11 cellular contexts compared by ENCODE assay signal in the genomic region with DNA sequence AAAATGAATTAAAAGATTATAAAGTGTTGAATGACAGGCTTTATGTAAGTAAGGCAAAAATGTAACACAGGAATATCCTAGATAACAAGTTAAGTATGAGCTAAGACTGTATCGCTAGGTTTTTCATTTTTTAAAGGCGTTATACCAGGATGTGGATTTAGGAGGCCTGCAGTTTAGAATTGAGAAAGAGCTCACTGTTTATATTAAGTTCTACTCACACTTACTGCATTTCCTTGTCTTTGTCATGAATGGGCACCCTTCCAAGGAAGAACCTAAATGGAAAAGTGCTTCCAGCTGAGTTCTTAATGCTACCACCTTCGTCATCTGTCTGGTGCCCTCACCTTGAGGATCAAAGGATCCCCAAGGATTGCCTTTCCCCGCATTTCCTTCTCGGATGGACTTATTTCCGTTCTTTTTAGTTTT.
DNase-seq lines count a peak whose midpoint lies in the region; ATAC-seq and TF ChIP-seq lines count a peak whose summit lies in the region.
"Had no signal": no experiment of that assay in that cellular context is flagged by ENCODE, and none has a peak within 500 bp of the region (broad histone marks: within the 10 kb centered on the region; RNA-seq: fewer than 3 reads in every experiment).

No MANE protein-coding gene starts in this region.

- H3K4me1 Mint-ChIP-seq in WTC11: peaks cover 75% of the 10 kb centered on the region

- H3K36me3 Mint-ChIP-seq in WTC11: peaks cover 7% of the 10 kb centered on the region; the same call in 1 of the 2 replicates

- ATAC-seq in WTC11 (peak; percentile 31), gastroesophageal sphincter (no peak)

- DNase-seq in NCI-H2171 treated with DMSO at 0.1 percent for 48 hours (lab: John Stamatoyannopoulos, UW) (peak; percentile 29), NCI-H2171 (lab: John Stamatoyannopoulos, UW) (no peak), WTC11 (ENCODE audit: low spot score) (no peak), smooth muscle cell of the brain vasculature (ENCODE audit: low read depth, low spot score) (peak; percentile 62), T-helper 1 cell (no peak), NCI-H510A treated with DMSO at 0.1 percent for 48 hours (lab: John Stamatoyannopoulos, UW) (no peak)
- DNase-seq in activated naive CD4-positive, alpha-beta T cell treated with Interleukin-2 at 50 U/mL for 16 hours: no peak
- DNase-seq: activated CD8-positive, alpha-beta memory T cell treated with anti-CD3 and anti-CD28 coated beads, Interleukin-2, amount 50 U/mL, for 4 hours; NCI-H1694 had no signal

- POLR2A ChIA-PET in WTC11 (lab: Charles Lee): interaction anchor here (1.6 to 4.6 kb wide), 2 partner anchors 76 to 148 kb away, joined by 5 to 25 read pairs; partner anchors contain the start of gene SOX4

- no peaks in the 10 kb centered on the region for H3K27me3 Mint-ChIP-seq in WTC11 (ENCODE audit: low read depth)

- CTCF ChIA-PET in WTC11 (lab: Charles Lee): interaction anchor here (1.3 to 2.0 kb wide), 2 partner anchors 30 to 194 kb away, joined by 6 to 8 read pairs; no protein-coding TSS in a partner anchor

- TF ChIP-seq EP300 in gastroesophageal sphincter (IDR thresholded peaks at IDR 0.05): no peak

- no peak overlapping the region for H3K4me3 ChIP-seq in gastroesophageal sphincter
- H3K4me3 ChIP-seq: vagina had no signal

- H3K9me3 Mint-ChIP-seq in WTC11: 0 out of 2 replicates have a peak, but pooled peaks cover 3% of the 10 kb centered on the region

- peak overlapping the region; percentile 52 to 67 (median 59) for H3K27ac ChIP-seq in gastroesophageal sphincter

- no peaks in the 10 kb centered on the region for H3K36me3 ChIP-seq in gastroesophageal sphincter
- H3K36me3 ChIP-seq: vagina had no signal

- peak overlapping the region; percentile 97 for H3K27ac Mint-ChIP-seq in WTC11

- TF ChIP-seq CTCF in WTC11 (IDR thresholded peaks at IDR 0.05) (no peak), gastroesophageal sphincter (IDR thresholded peaks at IDR 0.05) (no peak)

- H3K4me1 ChIP-seq in gastroesophageal sphincter: peaks cover 7 to 56% (median 11%) of the 10 kb centered on the region in 3 donors

- TF ChIP-seq POLR2A in gastroesophageal sphincter (IDR thresholded peaks at IDR 0.05): no peak

- H3K9me3 ChIP-seq in gastroesophageal sphincter: no peaks in the 10 kb centered on the region
- H3K9me3 ChIP-seq: vagina had no signal

- WGBS in gastroesophageal sphincter (ENCODE audit: low coverage in 1 of 2), 2 donors: 34 to 42% methylated on average over 6 of the region's 6 CpGs

- peak overlapping the region; percentile 61 for H3K4me3 Mint-ChIP-seq in WTC11

- no peaks in the 10 kb centered on the region for H3K27me3 ChIP-seq in gastroesophageal sphincter
- H3K27me3 ChIP-seq: vagina had no signal

TF ChIP-seq in WTC11, 78 proteins besides CTCF, POLR2A, EP300 and RAD21 (continues in another document):
- TF ChIP-seq, protein P1, sequence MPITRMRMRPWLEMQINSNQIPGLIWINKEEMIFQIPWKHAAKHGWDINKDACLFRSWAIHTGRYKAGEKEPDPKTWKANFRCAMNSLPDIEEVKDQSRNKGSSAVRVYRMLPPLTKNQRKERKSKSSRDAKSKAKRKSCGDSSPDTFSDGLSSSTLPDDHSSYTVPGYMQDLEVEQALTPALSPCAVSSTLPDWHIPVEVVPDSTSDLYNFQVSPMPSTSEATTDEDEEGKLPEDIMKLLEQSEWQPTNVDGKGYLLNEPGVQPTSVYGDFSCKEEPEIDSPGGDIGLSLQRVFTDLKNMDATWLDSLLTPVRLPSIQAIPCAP (CRISPR knock-in tag; IDR thresholded peaks at IDR 0.05): no peak
- TF ChIP-seq ERG (CRISPR knock-in tag; IDR thresholded peaks at IDR 0.05): no peak
- TF ChIP-seq PRRX2 (CRISPR knock-in tag; IDR thresholded peaks at IDR 0.05): no peak
- TF ChIP-seq ZNF281 (CRISPR knock-in tag; IDR thresholded peaks at IDR 0.05): no peak
- TF ChIP-seq, protein P2, sequence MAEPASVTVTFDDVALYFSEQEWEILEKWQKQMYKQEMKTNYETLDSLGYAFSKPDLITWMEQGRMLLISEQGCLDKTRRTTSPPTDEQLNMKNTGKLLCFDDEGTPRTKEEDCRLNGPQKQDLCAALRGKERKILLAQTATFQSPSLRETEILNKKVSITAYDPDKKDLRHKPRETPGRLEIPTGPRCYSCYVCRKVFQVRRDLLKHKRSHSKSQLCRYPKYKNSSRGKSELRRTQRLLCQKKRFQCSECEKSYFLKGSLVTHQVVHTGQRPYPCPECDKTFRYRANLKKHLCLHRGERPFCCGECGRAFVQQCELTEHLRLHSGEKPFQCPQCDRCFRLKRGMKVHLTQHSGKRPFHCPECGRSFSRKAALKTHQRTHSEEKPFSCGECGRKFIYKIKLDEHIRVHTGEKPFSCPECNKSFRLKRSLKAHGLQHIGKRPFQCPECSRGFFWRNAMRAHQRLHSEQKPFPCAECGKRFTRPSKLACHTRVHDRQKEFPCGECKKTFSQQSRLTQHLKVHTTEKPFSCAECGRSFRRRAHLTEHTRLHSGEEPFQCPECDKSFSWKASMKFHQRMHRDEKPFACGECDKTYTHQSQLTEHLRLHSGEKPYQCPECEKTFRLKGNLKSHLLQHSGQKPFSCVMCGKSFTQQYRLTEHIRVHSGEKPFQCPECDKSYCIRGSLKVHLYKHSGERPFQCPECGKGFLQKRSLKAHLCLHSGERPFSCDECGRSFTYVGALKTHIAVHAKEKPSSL (CRISPR knock-in tag; conservative IDR thresholded peaks at IDR 0.05): no peak
- TF ChIP-seq ZNF423 (CRISPR knock-in tag; IDR thresholded peaks at IDR 0.05): peak; percentile 70
- TF ChIP-seq, protein P3, sequence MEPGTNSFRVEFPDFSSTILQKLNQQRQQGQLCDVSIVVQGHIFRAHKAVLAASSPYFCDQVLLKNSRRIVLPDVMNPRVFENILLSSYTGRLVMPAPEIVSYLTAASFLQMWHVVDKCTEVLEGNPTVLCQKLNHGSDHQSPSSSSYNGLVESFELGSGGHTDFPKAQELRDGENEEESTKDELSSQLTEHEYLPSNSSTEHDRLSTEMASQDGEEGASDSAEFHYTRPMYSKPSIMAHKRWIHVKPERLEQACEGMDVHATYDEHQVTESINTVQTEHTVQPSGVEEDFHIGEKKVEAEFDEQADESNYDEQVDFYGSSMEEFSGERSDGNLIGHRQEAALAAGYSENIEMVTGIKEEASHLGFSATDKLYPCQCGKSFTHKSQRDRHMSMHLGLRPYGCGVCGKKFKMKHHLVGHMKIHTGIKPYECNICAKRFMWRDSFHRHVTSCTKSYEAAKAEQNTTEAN (CRISPR knock-in tag; IDR thresholded peaks at IDR 0.05): peak; percentile 54; the same call in 1 of the 2 replicates
- TF ChIP-seq CBFB (CRISPR knock-in tag; IDR thresholded peaks at IDR 0.05; ENCODE audit: low read depth): no peak
- TF ChIP-seq SMAD3 (CRISPR knock-in tag; IDR thresholded peaks at IDR 0.05; ENCODE audit: borderline replicate concordance): no peak
- no peak for TF ChIP-seq ATF6 (CRISPR knock-in tag; IDR thresholded peaks at IDR 0.05)

Comparison
In these comparisons a context has a peak if more than half of its experiments do, and no peak if none do; other contexts are left out.
1. DNase-seq: peak in NCI-H2171 treated with DMSO at 0.1 percent for 48 hours (single experiment) and smooth muscle cell of the brain vasculature (single experiment); none in NCI-H2171 (single experiment), WTC11 (single experiment), activated naive CD4-positive, alpha-beta T cell treated with Interleukin-2 at 50 U/mL for 16 hours (single experiment), T-helper 1 cell (0 of 5) and NCI-H510A treated with DMSO at 0.1 percent for 48 hours (single experiment).